In genomic region chr14:72401632-72402428, GRCh38 we compare ENCODE assay signal across 15 cellular contexts.
DNase-seq lines count a peak whose midpoint lies in the region; ATAC-seq and TF ChIP-seq lines count a peak whose summit lies in the region.
"Had no signal": no experiment of that assay in that cellular context is flagged by ENCODE, and none has a peak within 500 bp of the region (broad histone marks: within the 10 kb centered on the region; RNA-seq: fewer than 3 reads in every experiment).

No MANE protein-coding gene starts in this region.

- peak overlapping the region; percentile 74 for H3K4me2 ChIP-seq in Loucy (ENCODE audit: low read depth, low read length, poor library complexity, severe bottlenecking)
- no peak overlapping the region for H3K4me2 ChIP-seq in neuronal stem cell (ENCODE audit: insufficient read depth, low read length, poor library complexity, severe bottlenecking)

- H3K36me3 Mint-ChIP-seq in activated naive CD4-positive, alpha-beta T cell treated with anti-CD3 and anti-CD28 coated beads, Interleukin-2, amount 50 U/mL, for 72 hours = peaks cover 0 to 4% of the 10 kb centered on the region in 2 donors
- no peaks in the 10 kb centered on the region for H3K36me3 Mint-ChIP-seq in activated CD8-positive, alpha-beta T cell treated with anti-CD3 and anti-CD28 coated beads, Interleukin-2, amount 10 ng/mL, durations not matched to agents 7 days and 5 days (ENCODE audit: low read depth)
- H3K36me3 Mint-ChIP-seq: stimulated activated naive B cell treated with anti-CD40 and anti-IgM and Interleukin-4, amounts not matched to agents 10 μg/mL and 1 μg/mL and 100 μg/mL, for 72 hours had no signal

- no peak overlapping the region for H2BK12ac ChIP-seq in neuronal stem cell (ENCODE audit: low read length)

- H3K4me3 ChIP-seq in Loucy (ENCODE audit: low read length, poor library complexity, severe bottlenecking) = peak overlapping the region; percentile 62
- no peak overlapping the region for H3K4me3 ChIP-seq in neuronal stem cell (ENCODE audit: low read length in 2 of 2)
- H3K4me3 ChIP-seq: SJSA1 had no signal

- H3K27me3 Mint-ChIP-seq in activated CD8-positive, alpha-beta T cell treated with anti-CD3 and anti-CD28 coated beads, Interleukin-2, amount 10 ng/mL, durations not matched to agents 7 days and 5 days (ENCODE audit: low read depth) = peaks cover 46% of the 10 kb centered on the region

- H3K9ac ChIP-seq in Loucy (ENCODE audit: low read depth, low read length, poor library complexity, severe bottlenecking) (peak overlapping the region; percentile 74), neuronal stem cell (ENCODE audit: low read depth, low read length, poor library complexity) (no peak overlapping the region)

- H2AFZ ChIP-seq in Loucy (ENCODE audit: low read length) (no peak overlapping the region), neuronal stem cell (ENCODE audit: low read length) (peak overlapping the region; percentile 35)

- H3K4me1 Mint-ChIP-seq in activated CD8-positive, alpha-beta T cell treated with anti-CD3 and anti-CD28 coated beads, Interleukin-2, amount 10 ng/mL, durations not matched to agents 7 days and 5 days (ENCODE audit: low read depth) = peaks cover 15% of the 10 kb centered on the region

- H4K8ac ChIP-seq in neuronal stem cell (ENCODE audit: low read depth, low read length) = no peak overlapping the region

- no peak overlapping the region for H2AK5ac ChIP-seq in neuronal stem cell (ENCODE audit: low read depth, low read length)

- H3K9me3 Mint-ChIP-seq in activated naive CD4-positive, alpha-beta T cell treated with anti-CD3 and anti-CD28 coated beads, Interleukin-2, amount 50 U/mL, for 72 hours = no peaks in the 10 kb centered on the region
- H3K9me3 Mint-ChIP-seq in activated CD8-positive, alpha-beta T cell treated with anti-CD3 and anti-CD28 coated beads, Interleukin-2, amount 10 ng/mL, durations not matched to agents 7 days and 5 days (ENCODE audit: insufficient read depth) = no peaks in the 10 kb centered on the region
- H3K9me3 Mint-ChIP-seq: stimulated activated naive B cell treated with anti-CD40 and anti-IgM and Interleukin-4, amounts not matched to agents 10 μg/mL and 1 μg/mL and 100 μg/mL, for 72 hours had no signal

- no peak overlapping the region for H4K91ac ChIP-seq in neuronal stem cell (ENCODE audit: low read depth, low read length, poor library complexity)

- H2BK5ac ChIP-seq in neuronal stem cell (ENCODE audit: low read length) = no peak overlapping the region

- H3K14ac ChIP-seq in neuronal stem cell (ENCODE audit: low read length) = no peak overlapping the region

- no peak overlapping the region for H3K27ac Mint-ChIP-seq in activated naive CD4-positive, alpha-beta T cell treated with anti-CD3 and anti-CD28 coated beads, Interleukin-2, amount 50 U/mL, for 72 hours
- H3K27ac Mint-ChIP-seq in activated CD8-positive, alpha-beta T cell treated with anti-CD3 and anti-CD28 coated beads, Interleukin-2, amount 10 ng/mL, durations not matched to agents 7 days and 5 days = peak overlapping the region; percentile 10
- H3K27ac Mint-ChIP-seq: stimulated activated naive B cell treated with anti-CD40 and anti-IgM and Interleukin-4, amounts not matched to agents 10 μg/mL and 1 μg/mL and 100 μg/mL, for 72 hours had no signal

- H2BK120ac ChIP-seq in neuronal stem cell (ENCODE audit: low read depth, low read length) = no peak overlapping the region

- no peak overlapping the region for H2BK15ac ChIP-seq in neuronal stem cell (ENCODE audit: low read length)

- no peak for ATAC-seq in activated naive CD4-positive, alpha-beta T cell treated with anti-CD3 and anti-CD28 coated beads, Interleukin-2, amount 50 U/mL, for 72 hours
- peak; percentile 65 for ATAC-seq in activated CD8-positive, alpha-beta T cell treated with anti-CD3 and anti-CD28 coated beads, Interleukin-2, amount 10 ng/mL, durations not matched to agents 7 days and 5 days
- ATAC-seq in HG03280 (IDR thresholded peaks at IDR 0.05; ENCODE audit: unreplicated experiment) (no peak), HG03039 (IDR thresholded peaks at IDR 0.05; ENCODE audit: unreplicated experiment) (no peak)
- ATAC-seq: left colon; stimulated activated naive B cell treated with anti-CD40 and anti-IgM and Interleukin-4, amounts not matched to agents 10 μg/mL and 1 μg/mL and 100 μg/mL, for 72 hours had no signal

- no peak overlapping the region for H3K23ac ChIP-seq in neuronal stem cell (ENCODE audit: low read depth, low read length, poor library complexity)

- TF ChIP-seq CTCF in Loucy (conservative IDR thresholded peaks at IDR 0.05; ENCODE audit: low read length) = no peak

- no peaks in the 10 kb centered on the region for H3K79me2 ChIP-seq in Loucy (ENCODE audit: insufficient read depth, low read length)

- no peaks in the 10 kb centered on the region for H3K9me2 ChIP-seq in Loucy (replicated peaks; ENCODE audit: low read depth, low read length)

- no peaks in the 10 kb centered on the region for H3K79me1 ChIP-seq in neuronal stem cell (ENCODE audit: low read depth, low read length)

- no peaks in the 10 kb centered on the region for H4K20me1 ChIP-seq in Loucy (ENCODE audit: insufficient read depth, low read length, poor library complexity, severe bottlenecking)

- WGBS in neuronal stem cell (ENCODE audit: extremely low coverage in 2 of 2, insufficient read length in 2 of 2, insufficient replicate concordance in 1 of 2), 2 donors = no CpG with 5 or more reads among the region's 8 CpGs

- no peak overlapping the region for H3K4ac ChIP-seq in neuronal stem cell (ENCODE audit: low read length)

- peaks cover 20% of the 10 kb centered on the region for H3F3A ChIP-seq in Loucy (ENCODE audit: low read depth)

- DNase-seq in activated naive CD4-positive, alpha-beta T cell treated with Interleukin-2 at 50 U/mL for 16 hours = peak; percentile 10
- DNase-seq in activated naive CD4-positive, alpha-beta T cell treated with anti-CD3 and anti-CD28 coated beads, Interleukin-2, amount 50 U/mL, for 72 hours (ENCODE audit: low spot score in 2 of 2) = no peak
- DNase-seq in activated CD8-positive, alpha-beta T cell treated with anti-CD3 and anti-CD28 coated beads, Interleukin-2, amount 10 ng/mL, durations not matched to agents 7 days and 5 days = peak; percentile 80
- no peak for DNase-seq in neuronal stem cell (ENCODE audit: low spot score)
- no peak for DNase-seq in NCI-H1436 treated with DMSO at 0.1 percent for 48 hours (lab: John Stamatoyannopoulos, UW)
- DNase-seq: activated CD4-positive, CD25-positive, alpha-beta regulatory T cell; head of caudate nucleus; left colon; NCI-H2029; stimulated activated CD4-positive, alpha-beta T cell treated with anti-CD3 and anti-CD28 coated beads, Interleukin-4, amount 100 ng/mL, for 1 hour; stimulated activated naive B cell treated with anti-CD40 and anti-IgM and Interleukin-4, amounts not matched to agents 10 μg/mL and 1 μg/mL and 100 μg/mL, for 72 hours had no signal

- H3K4me1 ChIP-seq in Loucy (ENCODE audit: insufficient read depth, low read length, poor library complexity, severe bottlenecking) = peaks cover 59% of the 10 kb centered on the region
- peaks cover 0 to 3% of the 10 kb centered on the region in 2 donors for H3K4me1 ChIP-seq in neuronal stem cell (ENCODE audit: control insufficient read depth in 2 of 2, insufficient read depth in 1 of 2, low read depth in 1 of 2, low read length in 2 of 2)
- H3K4me1 ChIP-seq: SJSA1 had no signal

- CTCF ChIA-PET in activated CD8-positive, alpha-beta T cell treated with anti-CD3 and anti-CD28 coated beads, Interleukin-2, amount 10 ng/mL, durations not matched to agents 7 days and 5 days (lab: Charles Lee) = no interaction called here

- H3K36me3 ChIP-seq in Loucy (ENCODE audit: insufficient read depth, low read length) (no peaks in the 10 kb centered on the region), neuronal stem cell (replicated peaks in 1 of 2; ENCODE audit: control insufficient read depth in 2 of 2, insufficient read depth in 2 of 2, low read length in 2 of 2) (no peaks in the 10 kb centered on the region)
- H3K36me3 ChIP-seq: SJSA1 had no signal

- peak overlapping the region; percentile 19 for H3K4me3 Mint-ChIP-seq in activated CD8-positive, alpha-beta T cell treated with anti-CD3 and anti-CD28 coated beads, Interleukin-2, amount 10 ng/mL, durations not matched to agents 7 days and 5 days
- H3K4me3 Mint-ChIP-seq: stimulated activated naive B cell treated with anti-CD40 and anti-IgM and Interleukin-4, amounts not matched to agents 10 μg/mL and 1 μg/mL and 100 μg/mL, for 72 hours had no signal

- H3K9me3 ChIP-seq in Loucy (ENCODE audit: insufficient read depth, low read depth, low read length) (no peaks in the 10 kb centered on the region), neuronal stem cell (replicated peaks in 1 of 2; ENCODE audit: control insufficient read depth in 2 of 2, insufficient read depth in 1 of 2, low read depth in 1 of 2, low read length in 2 of 2) (no peaks in the 10 kb centered on the region)
- H3K9me3 ChIP-seq: SJSA1 had no signal

- H3K27ac ChIP-seq in neuronal stem cell (replicated peaks; ENCODE audit: low read length) = no peak overlapping the region
- H3K27ac ChIP-seq: SJSA1 had no signal

- POLR2A ChIA-PET in activated CD8-positive, alpha-beta T cell treated with anti-CD3 and anti-CD28 coated beads, Interleukin-2, amount 10 ng/mL, durations not matched to agents 7 days and 5 days (lab: Charles Lee) = interaction anchor here (0.6 kb wide), 1 partner anchor 49 kb away, joined by 3 read pairs; no protein-coding TSS in a partner anchor

- H3K18ac ChIP-seq in neuronal stem cell (ENCODE audit: low read length) = no peak overlapping the region

- H3K27me3 ChIP-seq in Loucy (ENCODE audit: insufficient read depth, low read length, poor library complexity, severe bottlenecking) (no peaks in the 10 kb centered on the region), neuronal stem cell (ENCODE audit: control insufficient read depth in 3 of 3, insufficient read depth in 3 of 3, low read depth in 1 of 3, low read length in 3 of 3) (peaks cover 0 to 3% (median 0%) of the 10 kb centered on the region in 3 experiments)
- H3K27me3 ChIP-seq: SJSA1 had no signal

Comparison
In these comparisons a context has a peak if more than half of its experiments do, and no peak if none do; other contexts are left out.
1. DNase-seq: peak in activated naive CD4-positive, alpha-beta T cell treated with Interleukin-2 at 50 U/mL for 16 hours (single experiment) and activated CD8-positive, alpha-beta T cell treated with anti-CD3 and anti-CD28 coated beads, Interleukin-2, amount 10 ng/mL, durations not matched to agents 7 days and 5 days (single experiment); none in activated naive CD4-positive, alpha-beta T cell treated with anti-CD3 and anti-CD28 coated beads, Interleukin-2, amount 50 U/mL, for 72 hours (0 of 2), neuronal stem cell (single experiment) and NCI-H1436 treated with DMSO at 0.1 percent for 48 hours (single experiment).